8 cellular contexts compared by ENCODE assay signal in genomic region chr4:145828802-145829485, GRCh38.
DNase-seq lines count a peak whose midpoint lies in the region; ATAC-seq and TF ChIP-seq lines count a peak whose summit lies in the region.
"Had no signal": no experiment of that assay in that cellular context is flagged by ENCODE, and none has a peak within 500 bp of the region (broad histone marks: within the 10 kb centered on the region; RNA-seq: fewer than 3 reads in every experiment).

No MANE protein-coding gene starts in this region.

- H3K4me1 ChIP-seq in esophagus squamous epithelium: no peaks in the 10 kb centered on the region

- H3K36me3 Mint-ChIP-seq in naive thymus-derived CD8-positive, alpha-beta T cell: peaks cover 0 to 45% (median 26%) of the 10 kb centered on the region in 3 donors

- peaks cover 28 to 50% (median 30%) of the 10 kb centered on the region in 4 donors for H3K4me1 Mint-ChIP-seq in naive thymus-derived CD8-positive, alpha-beta T cell

- H3K27me3 ChIP-seq in esophagus squamous epithelium: no peaks in the 10 kb centered on the region

- H3K9me3 ChIP-seq in esophagus squamous epithelium: no peaks in the 10 kb centered on the region

- no peaks in the 10 kb centered on the region for H3K9me3 Mint-ChIP-seq in naive thymus-derived CD8-positive, alpha-beta T cell

- H3K4me3 ChIP-seq in esophagus squamous epithelium: no peak overlapping the region

- TF ChIP-seq POLR2A in esophagus squamous epithelium (IDR thresholded peaks at IDR 0.05): no peak

- peak overlapping the region in 4 of 10 donors; percentile 39 to 81 (median 72) for H3K4me3 Mint-ChIP-seq in naive thymus-derived CD8-positive, alpha-beta T cell

- H3K27me3 Mint-ChIP-seq in naive thymus-derived CD8-positive, alpha-beta T cell: no peaks in the 10 kb centered on the region

- POLR2A ChIA-PET in naive thymus-derived CD8-positive, alpha-beta T cell (lab: Charles Lee): no interaction called here

- H3K36me3 ChIP-seq in esophagus squamous epithelium: peaks cover 0 to 7% (median 0%) of the 10 kb centered on the region in 3 donors

- TF ChIP-seq CTCF in esophagus squamous epithelium (IDR thresholded peaks at IDR 0.05): no peak

- 58 to 81% methylated on average over 3 of the region's 3 CpGs for WGBS in esophagus squamous epithelium, 2 donors

- peak; percentile 79 for ATAC-seq in GM18909 (IDR thresholded peaks at IDR 0.05; ENCODE audit: poor library complexity, unreplicated experiment)
- peak; percentile 78 for ATAC-seq in GM21717 (IDR thresholded peaks at IDR 0.05; ENCODE audit: unreplicated experiment)
- ATAC-seq in HG03442 (IDR thresholded peaks at IDR 0.05; ENCODE audit: unreplicated experiment): peak; percentile 59
- no peak for ATAC-seq in naive thymus-derived CD8-positive, alpha-beta T cell

- intact Hi-C loops in esophagus squamous epithelium (cut with DNase I): no loop called here

- DNase-seq in naive thymus-derived CD8-positive, alpha-beta T cell: no peak
- DNase-seq in esophagus squamous epithelium (lab: John Stamatoyannopoulos, UW) (no peak), G401 (ENCODE audit: low spot score) (no peak), NCI-H526 (lab: John Stamatoyannopoulos, UW) (no peak)
- DNase-seq: NCI-H2029 treated with DMSO at 0.1 percent for 48 hours had no signal

- in situ Hi-C loops in G401 (cut with HindIII; ENCODE audit: low sequenced_read_pairs): no loop called here

- peak overlapping the region in 9 of 10 donors; percentile 29 to 92 (median 86) for H3K27ac Mint-ChIP-seq in naive thymus-derived CD8-positive, alpha-beta T cell

- H3K27ac ChIP-seq in esophagus squamous epithelium: no peak overlapping the region

Comparison
In these comparisons a context has a peak if more than half of its experiments do, and no peak if none do; other contexts are left out.
1. ATAC-seq: peak in GM18909 (single experiment), GM21717 (single experiment) and HG03442 (single experiment); none in naive thymus-derived CD8-positive, alpha-beta T cell (0 of 2).